Comparison of ENCODE assay signal across 11 cellular contexts in genomic region chr20:38091447-38092216, GRCh38. TPM values are rescaled to one million over a fixed set of nuclear protein-coding genes. Genes with fewer than 3 reads are reported as not detected.
DNase-seq lines count a peak whose midpoint lies in the region; ATAC-seq, FAIRE-seq and TF ChIP-seq lines count a peak whose summit lies in the region.
"Had no signal": no experiment of that assay in that cellular context is flagged by ENCODE, and none has a peak within 500 bp of the region (broad histone marks: within the 10 kb centered on the region; RNA-seq: fewer than 3 reads in every experiment).

No MANE protein-coding gene starts in this region.

- no peak for DNase-seq in CD4-positive, alpha-beta memory T cell
- DNase-seq in K562 (ENCODE audit: extremely low read depth in 1 of 4, low spot score in 3 of 4), result peak; percentile 43 to 79 (median 58)
- DNase-seq in naive thymus-derived CD4-positive, alpha-beta T cell, result no peak
- DNase-seq in COLO829 (ENCODE audit: low spot score), result no peak
- DNase-seq in osteocyte (ENCODE audit: extremely low spot score, unreplicated experiment), result no peak
- DNase-seq: activated CD4-positive, CD25-positive, alpha-beta regulatory T cell; NCI-H510A; thyroid gland had no signal

- TF ChIP-seq RAD21 in K562 (CRISPR knock-in tag; conservative IDR thresholded peaks at IDR 0.05 in 1 of 2, IDR thresholded peaks at IDR 0.05 in 1 of 2), result peak in 1 of 2 experiments; percentile 23; a peak in 1 of 4 replicates

- H3K4me3 ChIP-seq in CD4-positive, alpha-beta memory T cell (ENCODE audit: low read length in 2 of 2), result no peak overlapping the region
- H3K4me3 ChIP-seq in HEK293 (ENCODE audit: low read depth, low read length) (no peak overlapping the region), K562 (no peak overlapping the region)
- H3K4me3 ChIP-seq in naive thymus-derived CD4-positive, alpha-beta T cell (ENCODE audit: low read length), result no peak overlapping the region
- H3K4me3 ChIP-seq: thyroid gland had no signal

- H2AFZ ChIP-seq in K562 (ENCODE audit: low read depth, low read length), result no peak overlapping the region

- peaks cover 40% of the 10 kb centered on the region for H3K36me3 ChIP-seq in CD4-positive, alpha-beta memory T cell (ENCODE audit: insufficient read depth, low read length)
- H3K36me3 ChIP-seq in HEK293 (ENCODE audit: control insufficient read depth in 2 of 2, insufficient read depth in 1 of 2, low read length in 2 of 2) (peaks cover 0 to 48% of the 10 kb centered on the region in 2 experiments; a peak in 2 of 3 replicates), K562 (ENCODE audit: control insufficient read depth, insufficient read depth, low read length) (peaks cover 59% of the 10 kb centered on the region)
- peaks cover 0 to 50% (median 7%) of the 10 kb centered on the region in 3 experiments for H3K36me3 ChIP-seq in naive thymus-derived CD4-positive, alpha-beta T cell (ENCODE audit: control insufficient read depth in 2 of 3, insufficient read depth in 3 of 3, low read length in 3 of 3)

- peak; percentile 83 for FAIRE-seq in K562 (lab: Jason Lieb, UNC)

- H3K27ac ChIP-seq in CD4-positive, alpha-beta memory T cell (ENCODE audit: low read depth, low read length), result peak overlapping the region; percentile 26
- H3K27ac ChIP-seq in HEK293 (ENCODE audit: extremely low read depth, low read depth, low read length) (no peak overlapping the region), K562 (ENCODE audit: extremely low read depth, low read depth, low read length) (peak overlapping the region; percentile 56)
- peak overlapping the region; percentile 23 for H3K27ac ChIP-seq in naive thymus-derived CD4-positive, alpha-beta T cell (ENCODE audit: low read depth, low read length)
- H3K27ac ChIP-seq: thyroid gland had no signal

- H3K9ac ChIP-seq in K562 (ENCODE audit: insufficient read depth in 1 of 2, low read depth in 2 of 2, low read length in 2 of 2), result peak overlapping the region in 1 of 2 experiments; percentile 13; a peak in 1 of 4 replicates

- CTCF ChIA-PET in CD4-positive, alpha-beta memory T cell (lab: Charles Lee; ENCODE audit: partially characterized antibody), result interaction anchor here (1.0 kb wide), 1 partner anchor 18 kb away, joined by 3 read pairs; no protein-coding TSS in a partner anchor
- CTCF ChIA-PET in HEK293 (lab: Yijun Ruan, JAX), result interaction anchor here (1.2 to 2.5 kb wide), 2 partner anchors 18 to 130 kb away, joined by 3 to 9 read pairs; no protein-coding TSS in a partner anchor
- CTCF ChIA-PET in K562 (lab: Yijun Ruan, JAX; ENCODE audit: low intra/inter-chr PET ratio), result no interaction called here
- CTCF ChIA-PET in naive thymus-derived CD4-positive, alpha-beta T cell (lab: Charles Lee), result no interaction called here

- WGBS in K562 (ENCODE audit: insufficient coverage, low coverage, missing lambda C conversion rate), result 8% methylated on average over 6 of the region's 6 CpGs

- no peaks in the 10 kb centered on the region for H3K27me3 Mint-ChIP-seq in CD4-positive, alpha-beta memory T cell
- H3K27me3 Mint-ChIP-seq in naive thymus-derived CD4-positive, alpha-beta T cell, result no peaks in the 10 kb centered on the region
- no peaks in the 10 kb centered on the region for H3K27me3 Mint-ChIP-seq in osteocyte (ENCODE audit: unreplicated experiment)

- H3K4me3 Mint-ChIP-seq in CD4-positive, alpha-beta memory T cell, result peak overlapping the region in 6 of 8 donors; percentile 24 to 71 (median 50)
- no peak overlapping the region for H3K4me3 Mint-ChIP-seq in naive thymus-derived CD4-positive, alpha-beta T cell
- H3K4me3 Mint-ChIP-seq in osteocyte (ENCODE audit: unreplicated experiment), result no peak overlapping the region

- H3K79me2 ChIP-seq in K562 (ENCODE audit: control insufficient read depth, insufficient read depth, low read length), result no peaks in the 10 kb centered on the region

- no peaks in the 10 kb centered on the region for H3K27me3 ChIP-seq in CD4-positive, alpha-beta memory T cell (ENCODE audit: insufficient read depth, low read length)
- no peaks in the 10 kb centered on the region for H3K27me3 ChIP-seq in K562 (ENCODE audit: control insufficient read depth in 2 of 2, insufficient read depth in 2 of 2, low read length in 2 of 2)
- no peaks in the 10 kb centered on the region for H3K27me3 ChIP-seq in naive thymus-derived CD4-positive, alpha-beta T cell (ENCODE audit: control insufficient read depth in 2 of 2, insufficient read depth in 2 of 2, low read length in 2 of 2)
- H3K27me3 ChIP-seq: thyroid gland had no signal

- TF ChIP-seq POLR2A in K562 (conservative IDR thresholded peaks at IDR 0.05), result no peak

- intact Hi-C loops in CD4-positive, alpha-beta memory T cell (cut with micrococcal nuclease), result no loop called here
- intact Hi-C loops in K562 (cut with micrococcal nuclease), result no loop called here
- intact Hi-C loops in naive thymus-derived CD4-positive, alpha-beta T cell (cut with micrococcal nuclease), result no loop called here

- H3K4me1 ChIP-seq in CD4-positive, alpha-beta memory T cell (ENCODE audit: insufficient read depth, low read length), result peaks cover 41% of the 10 kb centered on the region
- H3K4me1 ChIP-seq in HEK293 (ENCODE audit: control insufficient read depth, insufficient read depth, low read length) (no peaks in the 10 kb centered on the region), K562 (replicated peaks in 1 of 2; ENCODE audit: control insufficient read depth in 2 of 2, insufficient read depth in 2 of 2, low read length in 2 of 2) (peaks cover 4 to 48% of the 10 kb centered on the region in 2 experiments; a peak in 4 of 5 replicates)
- H3K4me1 ChIP-seq in naive thymus-derived CD4-positive, alpha-beta T cell (ENCODE audit: control insufficient read depth in 2 of 2, insufficient read depth in 2 of 2, low read length in 2 of 2), result peaks cover 0 to 29% of the 10 kb centered on the region in 2 donors

- H3K9me3 ChIP-seq in CD4-positive, alpha-beta memory T cell (ENCODE audit: control insufficient read depth in 1 of 2, low read length in 2 of 2), result no peaks in the 10 kb centered on the region
- H3K9me3 ChIP-seq in HEK293 (ENCODE audit: control insufficient read depth, insufficient read depth, low read depth, low read length) (no peaks in the 10 kb centered on the region), K562 (replicated peaks; ENCODE audit: control insufficient read depth, insufficient read depth, low read depth, low read length) (no peaks in the 10 kb centered on the region)
- no peaks in the 10 kb centered on the region for H3K9me3 ChIP-seq in naive thymus-derived CD4-positive, alpha-beta T cell (ENCODE audit: control insufficient read depth in 2 of 3, low read length in 3 of 3)
- H3K9me3 ChIP-seq: thyroid gland had no signal

- H3K4me1 Mint-ChIP-seq in CD4-positive, alpha-beta memory T cell, result peaks cover 22 to 45% (median 33%) of the 10 kb centered on the region in 4 donors
- H3K4me1 Mint-ChIP-seq in naive thymus-derived CD4-positive, alpha-beta T cell, result peaks cover 15 to 38% (median 22%) of the 10 kb centered on the region in 7 donors
- peaks cover 20% of the 10 kb centered on the region for H3K4me1 Mint-ChIP-seq in osteocyte (ENCODE audit: unreplicated experiment)

- POLR2A ChIA-PET in CD4-positive, alpha-beta memory T cell (lab: Charles Lee; ENCODE audit: partially characterized antibody), result no interaction called here
- POLR2A ChIA-PET in HEK293 (lab: Yijun Ruan, JAX) (no interaction called here), K562 (lab: Yijun Ruan, JAX) (interaction anchor here (0.9 kb wide), 1 partner anchor 18 kb away, joined by 6 read pairs; no protein-coding TSS in a partner anchor)
- POLR2A ChIA-PET in naive thymus-derived CD4-positive, alpha-beta T cell (lab: Charles Lee), result no interaction called here

- peak overlapping the region; percentile 69 to 94 (median 84) for H3K27ac Mint-ChIP-seq in CD4-positive, alpha-beta memory T cell
- H3K27ac Mint-ChIP-seq in naive thymus-derived CD4-positive, alpha-beta T cell, result peak overlapping the region in 7 of 9 donors; percentile 34 to 80 (median 48)
- H3K27ac Mint-ChIP-seq in osteocyte (ENCODE audit: unreplicated experiment), result no peak overlapping the region

- peak overlapping the region; percentile 17; the same call in 1 of the 2 replicates for H3K4me2 ChIP-seq in K562 (ENCODE audit: insufficient read depth, low read length)

- H3K9me3 Mint-ChIP-seq in CD4-positive, alpha-beta memory T cell, result no peaks in the 10 kb centered on the region
- no peaks in the 10 kb centered on the region for H3K9me3 Mint-ChIP-seq in naive thymus-derived CD4-positive, alpha-beta T cell
- H3K9me3 Mint-ChIP-seq in osteocyte (ENCODE audit: unreplicated experiment), result no peaks in the 10 kb centered on the region

- peaks cover 38 to 54% of the 10 kb centered on the region in 2 donors for H3K36me3 Mint-ChIP-seq in CD4-positive, alpha-beta memory T cell
- peaks cover 8 to 40% (median 18%) of the 10 kb centered on the region in 5 donors for H3K36me3 Mint-ChIP-seq in naive thymus-derived CD4-positive, alpha-beta T cell
- H3K36me3 Mint-ChIP-seq in osteocyte (ENCODE audit: unreplicated experiment), result peaks cover 50% of the 10 kb centered on the region

- TF ChIP-seq CTCF in HEK293 (tag by site-specific recombination; IDR thresholded peaks at IDR 0.05) (no peak), K562 (IDR thresholded peaks at IDR 0.05 in 2 of 3, conservative IDR thresholded peaks at IDR 0.05 in 1 of 3; ENCODE audit: insufficient read depth in 2 of 3, low read depth in 1 of 3, low read length in 3 of 3) (no peak), osteocyte (IDR thresholded peaks at IDR 0.05) (no peak)

- no peaks in the 10 kb centered on the region for H3K9me1 ChIP-seq in K562 (ENCODE audit: control insufficient read depth, insufficient read depth, low read length)

- no TSS peak for BruUV-seq in K562 (replicated peaks; lab: Mats Ljungman, UMichigan)

- peak; percentile 27; the same call in 1 of the 2 replicates for TF ChIP-seq EP300 in K562 (IDR thresholded peaks at IDR 0.05; ENCODE audit: low read length)

- ATAC-seq in K562 (peak; percentile 84), HG03159 (IDR thresholded peaks at IDR 0.05; ENCODE audit: unreplicated experiment) (no peak), GM19467 (IDR thresholded peaks at IDR 0.05; ENCODE audit: unreplicated experiment) (no peak)
- ATAC-seq in naive thymus-derived CD4-positive, alpha-beta T cell, result peak; percentile 48

- in situ Hi-C loops in K562 (cut with MboI), result no loop called here

- H4K20me1 ChIP-seq in K562 (replicated peaks; ENCODE audit: control insufficient read depth, insufficient read depth, low read length), result no peaks in the 10 kb centered on the region

RNA-seq across cellular contexts. Expression of gene RPRD1B, which starts 58.1 kb away (rescaled TPM):
- total RNA-seq in CD4-positive, alpha-beta memory T cell, result 10 to 100 TPM; 42.8 to 43.8 TPM
- polyA plus RNA-seq in CD4-positive, alpha-beta memory T cell, result 1 to 10 TPM; 3.7 to 6.6 TPM
- 55.4 and 146 TPM in 2 replicates for total RNA-seq in K562 (2011; cell fraction: chromatin; rRNA removed; ENCODE audit: low replicate concordance)
- total RNA-seq in K562 (2011; cell fraction: nucleolus; rRNA removed), result 28.3 and 40.1 TPM in 2 replicates
- total RNA-seq in K562 (2011; cell fraction: nucleoplasm; rRNA removed), result 75.1 and 120 TPM in 2 replicates
- total RNA-seq in K562 (2014; rRNA removed), result 24.4 and 28.0 TPM in 2 replicates
- 21.8 and 24.4 TPM in 2 replicates for total RNA-seq in K562 (2014; rRNA removed; fragmentation: Illumina TruSeq; extraction: Trizol)
- 23.0 and 24.2 TPM in 2 replicates for total RNA-seq in K562 (2015; rRNA removed; fragmentation: Illumina TruSeq; extraction: Trizol)
- total RNA-seq in K562 (2021), result 34.8 and 36.9 TPM in 2 replicates
- polyA plus RNA-seq in K562 (2011; rRNA removed), result 29.5 and 39.2 TPM in 2 replicates
- polyA plus RNA-seq in K562 (2011; cell fraction: cytosol; rRNA removed), result 21.4 and 25.5 TPM in 2 replicates
- polyA plus RNA-seq in K562 (2011; cell fraction: nucleus; rRNA removed), result 27.3 and 36.1 TPM in 2 replicates
- 18.9 and 19.1 TPM in 2 replicates for polyA plus RNA-seq in K562 (2012)
- polyA plus RNA-seq in K562 (2014; fragmentation: Illumina TruSeq; extraction: Trizol), result 30.5 and 43.0 TPM in 2 replicates
- polyA plus RNA-seq in K562 (2014; fragmentation: Nextera tagmentation; extraction: Ambion mirVana), result 1 to 10 TPM; 5.5 to 8.2 TPM
- polyA plus RNA-seq in K562 (2014; rRNA removed), result 30.4 and 35.4 TPM in 2 replicates
- 39.0 and 39.6 TPM in 2 replicates for polyA minus RNA-seq in K562 (2011; rRNA and poly(A)+ RNA removed)
- 26.3 and 34.9 TPM in 2 replicates for polyA minus RNA-seq in K562 (2011; cell fraction: cytosol; rRNA and poly(A)+ RNA removed)
- 40.5 and 59.6 TPM in 2 replicates for polyA minus RNA-seq in K562 (2011; cell fraction: nucleus; rRNA and poly(A)+ RNA removed)
- 10 to 100 TPM; 43.5 to 49.1 (median 45.5) TPM for total RNA-seq in naive thymus-derived CD4-positive, alpha-beta T cell
- 1 to 10 TPM; 3.4 to 9.4 TPM for polyA plus RNA-seq in naive thymus-derived CD4-positive, alpha-beta T cell
- total RNA-seq in osteocyte, result 26.9 and 28.5 TPM in 2 replicates

RNA-seq across cellular contexts. Expression of gene TTI1, which starts 58.4 kb away (rescaled TPM):
- 10 to 100 TPM; 26.1 to 26.6 TPM for total RNA-seq in CD4-positive, alpha-beta memory T cell
- 10 to 100 TPM; 13.0 to 19.6 TPM for polyA plus RNA-seq in CD4-positive, alpha-beta memory T cell
- total RNA-seq in K562 (2011; cell fraction: chromatin; rRNA removed; ENCODE audit: low replicate concordance), result 58.0 and 101 TPM in 2 replicates
- 38.5 and 41.2 TPM in 2 replicates for total RNA-seq in K562 (2011; cell fraction: nucleolus; rRNA removed)
- total RNA-seq in K562 (2011; cell fraction: nucleoplasm; rRNA removed), result 56.0 and 65.7 TPM in 2 replicates
- total RNA-seq in K562 (2014; rRNA removed), result 27.5 and 35.0 TPM in 2 replicates
- 47.8 and 48.8 TPM in 2 replicates for total RNA-seq in K562 (2014; rRNA removed; fragmentation: Illumina TruSeq; extraction: Trizol)
- 38.1 and 39.4 TPM in 2 replicates for total RNA-seq in K562 (2015; rRNA removed; fragmentation: Illumina TruSeq; extraction: Trizol)
- total RNA-seq in K562 (2021), result 44.5 and 45.8 TPM in 2 replicates
- polyA plus RNA-seq in K562 (2011; rRNA removed), result 47.2 and 55.1 TPM in 2 replicates
- polyA plus RNA-seq in K562 (2011; cell fraction: cytosol; rRNA removed), result 35.5 and 44.3 TPM in 2 replicates
- 34.9 and 43.0 TPM in 2 replicates for polyA plus RNA-seq in K562 (2011; cell fraction: nucleus; rRNA removed)
- polyA plus RNA-seq in K562 (2012), result 31.4 and 37.6 TPM in 2 replicates
- polyA plus RNA-seq in K562 (2014; fragmentation: Illumina TruSeq; extraction: Trizol), result 43.1 and 47.5 TPM in 2 replicates
- 10 to 100 TPM in 1 of 2 experiments, 1 to 10 TPM in 1; 9.8 to 23.5 TPM for polyA plus RNA-seq in K562 (2014; fragmentation: Nextera tagmentation; extraction: Ambion mirVana)
- polyA plus RNA-seq in K562 (2014; rRNA removed), result 29.4 and 33.7 TPM in 2 replicates
- 95.8 and 118 TPM in 2 replicates for polyA minus RNA-seq in K562 (2011; rRNA and poly(A)+ RNA removed)
- polyA minus RNA-seq in K562 (2011; cell fraction: cytosol; rRNA and poly(A)+ RNA removed), result 32.4 and 42.9 TPM in 2 replicates
- polyA minus RNA-seq in K562 (2011; cell fraction: nucleus; rRNA and poly(A)+ RNA removed), result 49.7 and 83.2 TPM in 2 replicates
- 10 to 100 TPM; 15.9 to 29.8 (median 25.3) TPM for total RNA-seq in naive thymus-derived CD4-positive, alpha-beta T cell
- 10 to 100 TPM; 15.0 to 25.0 TPM for polyA plus RNA-seq in naive thymus-derived CD4-positive, alpha-beta T cell
- total RNA-seq in osteocyte, result 16.2 and 17.9 TPM in 2 replicates

Comparison
In these comparisons a context has a peak if more than half of its experiments do, and no peak if none do; other contexts are left out.
1. DNase-seq: peak in K562 (4 of 4); none in CD4-positive, alpha-beta memory T cell (0 of 5), naive thymus-derived CD4-positive, alpha-beta T cell (0 of 9), COLO829 (single experiment) and osteocyte (single experiment).
2. H3K4me3 Mint-ChIP-seq: peak in CD4-positive, alpha-beta memory T cell (6 of 8); none in naive thymus-derived CD4-positive, alpha-beta T cell (0 of 10) and osteocyte (single experiment).
3. ATAC-seq: peak in K562 (single experiment) and naive thymus-derived CD4-positive, alpha-beta T cell (single experiment); none in HG03159 (single experiment) and GM19467 (single experiment).
4. CTCF ChIA-PET loops: an anchor here in CD4-positive, alpha-beta memory T cell (1.0 kb wide) and HEK293 (1.2 to 2.5 kb wide); none called in K562 and naive thymus-derived CD4-positive, alpha-beta T cell.